ENCODE assay signal across 8 cellular contexts in the genomic region with DNA sequence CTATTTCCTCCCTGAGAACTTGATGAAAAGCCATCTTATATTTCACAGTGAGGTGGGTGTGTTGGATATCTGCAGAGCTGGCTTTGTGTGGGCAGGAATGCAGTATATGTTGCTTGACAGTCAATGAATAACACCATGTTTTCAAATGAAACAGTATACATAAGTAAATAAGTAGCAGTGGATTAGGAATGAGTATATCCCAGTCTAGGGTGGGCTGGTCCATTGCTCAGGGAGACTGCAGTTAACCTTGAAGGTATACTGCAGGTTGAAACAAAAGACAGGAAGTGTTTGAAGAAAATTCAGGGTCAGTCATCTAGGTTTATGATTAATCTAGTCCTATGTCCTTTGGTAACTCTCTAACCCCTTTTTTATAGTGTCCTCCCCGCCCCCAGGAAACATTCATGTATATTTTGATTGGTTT. TPM values are rescaled to one million over a fixed set of nuclear protein-coding genes. Genes with fewer than 3 reads are reported as not detected.
A peak's percentile ranks its signal among the peaks of the same experiment; 100 is the strongest.
DNase-seq lines count a peak whose midpoint lies in the region; TF ChIP-seq lines count a peak whose summit lies in the region.

No MANE protein-coding gene starts in this region.

- H3K27ac ChIP-seq in AG04450 (ENCODE audit: low read depth, low read length) = peak overlapping the region; percentile 94
- H3K27ac ChIP-seq in muscle layer of duodenum (ENCODE audit: low read length) = peak overlapping the region; percentile 96

- H3K4me3 ChIP-seq in AG04450 (ENCODE audit: low read depth, low read length) (peak overlapping the region; percentile 97), cardiac fibroblast (replicated peaks in 1 of 2; ENCODE audit: low read depth in 2 of 2, low read length in 2 of 2) (peak overlapping the region; percentile 69 to 100), muscle layer of duodenum (ENCODE audit: low read depth in 1 of 2, low read length in 2 of 2) (peak overlapping the region; percentile 97 to 99)

- TF ChIP-seq CTCF in AG04450 (IDR thresholded peaks at IDR 0.05; ENCODE audit: low read depth, low read length) (no peak), cardiac fibroblast (IDR thresholded peaks at IDR 0.05; ENCODE audit: low read depth, low read length) (no peak), GM20000 (IDR thresholded peaks at IDR 0.05; ENCODE audit: extremely low read depth, missing control alignments) (no peak)

- CTCF ChIA-PET in AG04450 (lab: Charles Lee) = interaction anchor here (1.5 to 4.5 kb wide), 3 partner anchors 68 to 217 kb away, joined by 4 to 46 read pairs (median 12); no protein-coding TSS in a partner anchor

- DNase-seq in AG04450 (ENCODE audit: low read depth, low spot score) = no peak
- peak; percentile 54 for DNase-seq in HT-29 (ENCODE audit: low spot score)
- DNase-seq in cardiac fibroblast (ENCODE audit: low read depth in 2 of 2) = no peak
- no peak for DNase-seq in G401 (ENCODE audit: low spot score)
- DNase-seq in AML-193 (lab: John Stamatoyannopoulos, UW) = no peak
- no peak for DNase-seq in nucleus accumbens (lab: John Stamatoyannopoulos, UW)
- no peak for DNase-seq in GM20000 (ENCODE audit: low spot score)

- in situ Hi-C loops in G401 (cut with HindIII; ENCODE audit: low sequenced_read_pairs) = no loop called here

- H3K27me3 ChIP-seq in AG04450 (ENCODE audit: control insufficient read depth, insufficient read depth, low read length) (no peaks in the 10 kb centered on the region), muscle layer of duodenum (ENCODE audit: low read depth, low read length) (no peaks in the 10 kb centered on the region)

- H3K9me3 ChIP-seq in AG04450 (ENCODE audit: control insufficient read depth, insufficient read depth, low read length) (no peaks in the 10 kb centered on the region), muscle layer of duodenum (ENCODE audit: control insufficient read depth in 1 of 2, low read length in 2 of 2) (no peaks in the 10 kb centered on the region)

- peaks cover 0 to 4% of the 10 kb centered on the region in 2 donors for H3K36me3 ChIP-seq in muscle layer of duodenum (ENCODE audit: control insufficient read depth in 1 of 2, insufficient read depth in 2 of 2, low read length in 2 of 2)

- H3K4me1 ChIP-seq in muscle layer of duodenum (ENCODE audit: control insufficient read depth in 1 of 2, insufficient read depth in 2 of 2, low read length in 2 of 2) = peaks cover 28 to 30% of the 10 kb centered on the region in 2 donors

- POLR2A ChIA-PET in AG04450 (lab: Yijun Ruan, JAX) = no interaction called here

RNA-seq across cellular contexts. Expression of gene CTTNBP2NL, which starts 1.0 kb away (rescaled TPM):
- polyA plus RNA-seq in AG04450 (2011; rRNA removed) = 23.6 and 30.5 TPM in 2 replicates
- polyA minus RNA-seq in AG04450 (2011; rRNA and poly(A)+ RNA removed) = 46.2 and 52.6 TPM in 2 replicates
- 4.9 and 5.2 TPM in 2 replicates for total RNA-seq in HT-29 (2014; rRNA removed; shearing (Covaris generic))
- total RNA-seq in G401 (2014; rRNA removed; shearing (Covaris generic)) = 13.2 and 14.8 TPM in 2 replicates
